ENCODE assay signal across 20 cellular contexts in genomic region chr1:225476538-225476988, GRCh38. TPM values are rescaled to one million over a fixed set of nuclear protein-coding genes. Genes with fewer than 3 reads are reported as not detected.
A peak's percentile ranks its signal among the peaks of the same experiment; 100 is the strongest.
DNase-seq lines count a peak whose midpoint lies in the region; ATAC-seq and TF ChIP-seq lines count a peak whose summit lies in the region.
"Had no signal": no experiment of that assay in that cellular context is flagged by ENCODE, and none has a peak within 500 bp of the region (broad histone marks: within the 10 kb centered on the region; RNA-seq: fewer than 3 reads in every experiment).

No MANE protein-coding gene starts in this region.

- H3K9me3 ChIP-seq in H9 (ENCODE audit: control insufficient read depth, low read depth, low read length), result no peaks in the 10 kb centered on the region
- H3K9me3 ChIP-seq: neutrophil had no signal

- intact Hi-C loops in activated CD4-positive, alpha-beta T cell treated with anti-CD3 and anti-CD28 coated beads for 36 hours (cut with DNase I, micrococcal nuclease), result loop anchor here (10.0 kb wide), 3 partner anchors 178 to 718 kb away; partner anchors contain the start of gene ENAH (in 1 of the 2)

- no peaks in the 10 kb centered on the region for H3K27me3 Mint-ChIP-seq in activated CD4-positive, alpha-beta T cell treated with anti-CD3 and anti-CD28 coated beads for 36 hours
- H3K27me3 Mint-ChIP-seq in H9 (ENCODE audit: low read depth) (peaks cover 22% of the 10 kb centered on the region), memory B cell (no peaks in the 10 kb centered on the region)
- peaks cover 3% of the 10 kb centered on the region for H3K27me3 Mint-ChIP-seq in activated naive CD8-positive, alpha-beta T cell treated with anti-CD3 and anti-CD28 coated beads, Interleukin-2, amount 10 ng/mL, durations not matched to agents 7 days and 5 days
- H3K27me3 Mint-ChIP-seq: central memory CD8-positive, alpha-beta T cell had no signal

- H3K79me2 ChIP-seq in H9 (ENCODE audit: insufficient read depth, low read length), result no peaks in the 10 kb centered on the region

- no peak overlapping the region for H4K91ac ChIP-seq in H9 (ENCODE audit: insufficient read length, low read depth, low read length)

- no peak overlapping the region for H4K8ac ChIP-seq in H9 (replicated peaks; ENCODE audit: insufficient read length, low read depth, low read length)

- no peak overlapping the region for H3K4me3 Mint-ChIP-seq in activated CD4-positive, alpha-beta T cell treated with anti-CD3 and anti-CD28 coated beads for 36 hours
- H3K4me3 Mint-ChIP-seq in H9 (no peak overlapping the region), memory B cell (no peak overlapping the region)
- H3K4me3 Mint-ChIP-seq in activated naive CD8-positive, alpha-beta T cell treated with anti-CD3 and anti-CD28 coated beads, Interleukin-2, amount 10 ng/mL, durations not matched to agents 7 days and 5 days, result peak overlapping the region; percentile 47
- H3K4me3 Mint-ChIP-seq: central memory CD8-positive, alpha-beta T cell had no signal

- no peak overlapping the region for H3K27ac ChIP-seq in H9 (ENCODE audit: insufficient read length, low read depth, low read length)
- H3K27ac ChIP-seq: BLaER1 treated with 17β-estradiol and CSF1 and Interleukin-3, amounts not matched to agents 10 nM and 100 nM; neutrophil; VCaP had no signal

- H2BK12ac ChIP-seq in H9 (ENCODE audit: insufficient read length, low read depth, low read length), result no peak overlapping the region

- no peak overlapping the region for H3K23ac ChIP-seq in H9 (ENCODE audit: insufficient read length, low read depth, low read length)

- POLR2A ChIA-PET in activated CD4-positive, alpha-beta T cell treated with anti-CD3 and anti-CD28 coated beads for 36 hours (lab: Charles Lee), result no interaction called here
- POLR2A ChIA-PET in activated naive CD8-positive, alpha-beta T cell treated with anti-CD3 and anti-CD28 coated beads, Interleukin-2, amount 10 ng/mL, durations not matched to agents 7 days and 5 days (lab: Charles Lee), result interaction anchor here (1.0 to 2.3 kb wide), 5 partner anchors 9 to 586 kb away, joined by 3 to 14 read pairs (median 5); partner anchors contain the start of genes H3-3A, PYCR2 and SRP9

- H3K79me1 ChIP-seq in H9 (ENCODE audit: insufficient read depth, low read depth, low read length, poor library complexity, severe bottlenecking), result no peaks in the 10 kb centered on the region

- H3K4me1 ChIP-seq in H9 (ENCODE audit: insufficient read depth, low read length), result no peaks in the 10 kb centered on the region

- no peak overlapping the region for H2BK120ac ChIP-seq in H9 (ENCODE audit: low read depth, low read length, poor library complexity, severe bottlenecking)

- no peak overlapping the region for H3K56ac ChIP-seq in H9 (ENCODE audit: insufficient read length, low read depth, low read length)

- H3K9me3 Mint-ChIP-seq in activated CD4-positive, alpha-beta T cell treated with anti-CD3 and anti-CD28 coated beads for 36 hours (ENCODE audit: low read depth), result no peaks in the 10 kb centered on the region
- H3K9me3 Mint-ChIP-seq in H9, result no peaks in the 10 kb centered on the region; a peak in 1 of 5 replicates
- peaks cover 1% of the 10 kb centered on the region for H3K9me3 Mint-ChIP-seq in activated naive CD8-positive, alpha-beta T cell treated with anti-CD3 and anti-CD28 coated beads, Interleukin-2, amount 10 ng/mL, durations not matched to agents 7 days and 5 days
- no peaks in the 10 kb centered on the region for H3K9me3 Mint-ChIP-seq in memory B cell
- H3K9me3 Mint-ChIP-seq: central memory CD8-positive, alpha-beta T cell had no signal

- no peaks in the 10 kb centered on the region for H3K36me3 Mint-ChIP-seq in activated CD4-positive, alpha-beta T cell treated with anti-CD3 and anti-CD28 coated beads for 36 hours (ENCODE audit: low read depth)
- no peaks in the 10 kb centered on the region for H3K36me3 Mint-ChIP-seq in H9 (ENCODE audit: insufficient read depth in 1 of 3, low read depth in 3 of 3)
- no peaks in the 10 kb centered on the region for H3K36me3 Mint-ChIP-seq in activated naive CD8-positive, alpha-beta T cell treated with anti-CD3 and anti-CD28 coated beads, Interleukin-2, amount 10 ng/mL, durations not matched to agents 7 days and 5 days
- no peaks in the 10 kb centered on the region for H3K36me3 Mint-ChIP-seq in memory B cell

- H3K18ac ChIP-seq in H9 (ENCODE audit: insufficient read length, low read depth, low read length), result no peak overlapping the region

- no peak overlapping the region for H2AK5ac ChIP-seq in H9 (ENCODE audit: insufficient read length, low read length)

- H2AFZ ChIP-seq in H9 (ENCODE audit: low read length), result no peak overlapping the region

- no peak overlapping the region for H2BK20ac ChIP-seq in H9 (ENCODE audit: low read depth, low read length, poor library complexity, severe bottlenecking)

- no peaks in the 10 kb centered on the region for H3K27me3 ChIP-seq in H9 (ENCODE audit: insufficient read depth, low read length)

- H4K20me1 ChIP-seq in H9 (ENCODE audit: control insufficient read depth, insufficient read depth, insufficient read length), result no peaks in the 10 kb centered on the region
- H4K20me1 ChIP-seq: BLaER1 treated with 17β-estradiol and CSF1 and Interleukin-3, amounts not matched to agents 10 nM and 100 nM had no signal

- CTCF ChIA-PET in activated CD4-positive, alpha-beta T cell treated with anti-CD3 and anti-CD28 coated beads for 36 hours (lab: Charles Lee), result interaction anchor here (0.6 to 2.4 kb wide), 14 partner anchors 8 to 516 kb away, joined by 3 to 15 read pairs (median 4); partner anchors contain the start of gene SRP9

- peak overlapping the region; percentile 53 for H3K27ac Mint-ChIP-seq in activated CD4-positive, alpha-beta T cell treated with anti-CD3 and anti-CD28 coated beads for 36 hours
- H3K27ac Mint-ChIP-seq in H9 (no peak overlapping the region), memory B cell (peak overlapping the region; percentile 13)
- peak overlapping the region; percentile 81 for H3K27ac Mint-ChIP-seq in activated naive CD8-positive, alpha-beta T cell treated with anti-CD3 and anti-CD28 coated beads, Interleukin-2, amount 10 ng/mL, durations not matched to agents 7 days and 5 days

- no peak overlapping the region for H3K4me2 ChIP-seq in H9 (ENCODE audit: insufficient read depth, insufficient read length, low read length)

- DNase-seq in activated CD4-positive, alpha-beta T cell treated with anti-CD3 and anti-CD28 coated beads for 36 hours, result no peak
- no peak for DNase-seq in activated CD4-positive, alpha-beta T cell treated with anti-CD3 and anti-CD28 coated beads for 4 hours
- peak; percentile 6 for DNase-seq in H9
- DNase-seq in activated naive CD8-positive, alpha-beta T cell treated with anti-CD3 and anti-CD28 coated beads, Interleukin-2, amount 10 ng/mL, durations not matched to agents 7 days and 5 days, result no peak
- DNase-seq in memory B cell (ENCODE audit: low spot score in 2 of 2), result no peak
- DNase-seq in NCI-H345 (lab: John Stamatoyannopoulos, UW), result no peak
- no peak for DNase-seq in NCI-H345 treated with DMSO at 0.1 percent for 48 hours (lab: John Stamatoyannopoulos, UW; ENCODE audit: unreplicated experiment)
- DNase-seq: DMS153; effector memory CD4-positive, alpha-beta T cell; hippocampal formation; NCI-H146; NCI-H226; NK-92 treated with Interleukin-12 subunit alpha and Interleukin-12 subunit beta, amount 100 ng/mL, for 24 hours; right cardiac atrium had no signal

- H3K4me1 Mint-ChIP-seq in activated CD4-positive, alpha-beta T cell treated with anti-CD3 and anti-CD28 coated beads for 36 hours, result peaks cover 41% of the 10 kb centered on the region
- H3K4me1 Mint-ChIP-seq in H9 (peaks cover 12 to 16% of the 10 kb centered on the region in 2 experiments), memory B cell (peaks cover 37% of the 10 kb centered on the region)
- peaks cover 40% of the 10 kb centered on the region for H3K4me1 Mint-ChIP-seq in activated naive CD8-positive, alpha-beta T cell treated with anti-CD3 and anti-CD28 coated beads, Interleukin-2, amount 10 ng/mL, durations not matched to agents 7 days and 5 days

- ATAC-seq in activated CD4-positive, alpha-beta T cell treated with anti-CD3 and anti-CD28 coated beads for 36 hours, result peak; percentile 53
- peak; percentile 28 for ATAC-seq in activated naive CD8-positive, alpha-beta T cell treated with anti-CD3 and anti-CD28 coated beads, Interleukin-2, amount 10 ng/mL, durations not matched to agents 7 days and 5 days (ENCODE audit: low read depth)
- ATAC-seq in memory B cell (ENCODE audit: low read depth) (no peak), GM18907 (IDR thresholded peaks at IDR 0.05; ENCODE audit: unreplicated experiment) (no peak)
- ATAC-seq: right cardiac atrium, SK-N-SH treated with all-trans-retinoic acid at 6 μM for 48 hours had no signal

- H3K23me2 ChIP-seq in H9 (ENCODE audit: insufficient read length, low read depth, low read length, poor library complexity, severe bottlenecking), result no peaks in the 10 kb centered on the region

- no peak overlapping the region for H4K5ac ChIP-seq in H9 (ENCODE audit: insufficient read length, low read depth, low read length)

- H3K14ac ChIP-seq in H9 (ENCODE audit: insufficient read depth, low read length), result no peak overlapping the region

- no peak overlapping the region for H3K4ac ChIP-seq in H9 (ENCODE audit: low read depth, low read length)

- no peak overlapping the region for H3K9ac ChIP-seq in H9 (ENCODE audit: extremely low read depth, insufficient read length, low read length)
- H3K9ac ChIP-seq: BLaER1 treated with 17β-estradiol and CSF1 and Interleukin-3, amounts not matched to agents 10 nM and 100 nM had no signal

- H2BK15ac ChIP-seq in H9 (ENCODE audit: low read depth, low read length), result no peak overlapping the region

- no CpG with 5 or more reads among the region's 5 CpGs for WGBS in H9 (ENCODE audit: extremely low coverage, insufficient read length, low lambda C conversion rate)

- no peak overlapping the region for H2BK5ac ChIP-seq in H9 (ENCODE audit: insufficient read length, low read length)

- no peak overlapping the region for H3T11ph ChIP-seq in H9 (ENCODE audit: low read length)

- no peak for TF ChIP-seq CTCF in H9 (conservative IDR thresholded peaks at IDR 0.05)

RNA-seq across cellular contexts. Expression of gene LBR, which starts 48.7 kb away (rescaled TPM):
- 100 to 1,000 TPM; 136 to 194 TPM for total RNA-seq in activated CD4-positive, alpha-beta T cell treated with anti-CD3 and anti-CD28 coated beads for 36 hours
- total RNA-seq in H9 (2021), result 60.9 and 61.9 TPM in 2 replicates
- 100 to 1,000 TPM; 168 to 171 TPM for total RNA-seq in activated naive CD8-positive, alpha-beta T cell treated with anti-CD3 and anti-CD28 coated beads, Interleukin-2, amount 10 ng/mL, durations not matched to agents 7 days and 5 days

Comparison
In these comparisons a context has a peak if more than half of its experiments do, and no peak if none do; other contexts are left out.
1. ATAC-seq: peak in activated CD4-positive, alpha-beta T cell treated with anti-CD3 and anti-CD28 coated beads for 36 hours (single experiment) and activated naive CD8-positive, alpha-beta T cell treated with anti-CD3 and anti-CD28 coated beads, Interleukin-2, amount 10 ng/mL, durations not matched to agents 7 days and 5 days (single experiment); none in memory B cell (single experiment) and GM18907 (single experiment).
2. H3K27ac Mint-ChIP-seq: peak in activated CD4-positive, alpha-beta T cell treated with anti-CD3 and anti-CD28 coated beads for 36 hours (single experiment), activated naive CD8-positive, alpha-beta T cell treated with anti-CD3 and anti-CD28 coated beads, Interleukin-2, amount 10 ng/mL, durations not matched to agents 7 days and 5 days (single experiment) and memory B cell (single experiment); none in H9 (0 of 3).